ENCODE assay signal across 2 cellular contexts in the genomic region with DNA sequence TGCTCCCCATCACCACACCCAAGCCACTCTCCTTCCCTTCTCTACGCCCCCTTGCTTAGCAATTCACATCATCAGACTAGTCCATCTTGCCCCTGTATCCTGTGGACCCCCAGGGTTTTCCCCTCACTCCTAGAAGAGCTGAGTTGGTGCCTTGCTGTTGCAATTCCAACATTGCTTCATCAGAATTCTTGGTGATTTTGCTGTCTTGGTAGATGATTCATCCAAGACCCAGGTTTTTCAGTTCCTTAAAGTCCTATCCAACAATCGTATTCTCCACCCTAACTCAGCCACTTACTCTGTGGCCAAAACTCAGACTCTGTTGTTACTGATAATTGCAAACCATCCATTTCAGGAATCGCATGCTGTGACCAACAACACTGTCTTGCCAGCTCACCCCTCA.
TF ChIP-seq lines count a peak whose summit lies in the region.

No MANE protein-coding gene starts in this region.

TF ChIP-seq in A549, 52 proteins besides CTCF, POLR2A, EP300 and RAD21:
- TF ChIP-seq JUNB (IDR thresholded peaks at IDR 0.05) (no peak), CEBPB (IDR thresholded peaks at IDR 0.05) (peak; percentile 76 to 87), RARB (CRISPR knock-in tag; IDR thresholded peaks at IDR 0.05) (no peak), HOXB5 (CRISPR knock-in tag; IDR thresholded peaks at IDR 0.05) (no peak), EHF (CRISPR knock-in tag; IDR thresholded peaks at IDR 0.05) (no peak), JUN (IDR thresholded peaks at IDR 0.05) (no peak), FOSL2 (IDR thresholded peaks at IDR 0.05) (no peak), FOSL2 (CRISPR knock-in tag; IDR thresholded peaks at IDR 0.05) (peak; percentile 52), HOXA7 (CRISPR knock-in tag; IDR thresholded peaks at IDR 0.05) (no peak), ZC3H11A (IDR thresholded peaks at IDR 0.05) (no peak), HMGXB4 (CRISPR knock-in tag; IDR thresholded peaks at IDR 0.05; ENCODE audit: borderline replicate concordance) (no peak), RCOR1 (IDR thresholded peaks at IDR 0.05; ENCODE audit: low read depth, low read length) (no peak), ZNF302 (CRISPR knock-in tag; IDR thresholded peaks at IDR 0.05) (no peak), CBX2 (IDR thresholded peaks at IDR 0.05; ENCODE audit: borderline replicate concordance, low read depth) (no peak)
- TF ChIP-seq, protein P1, sequence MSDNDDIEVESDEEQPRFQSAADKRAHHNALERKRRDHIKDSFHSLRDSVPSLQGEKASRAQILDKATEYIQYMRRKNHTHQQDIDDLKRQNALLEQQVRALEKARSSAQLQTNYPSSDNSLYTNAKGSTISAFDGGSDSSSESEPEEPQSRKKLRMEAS (IDR thresholded peaks at IDR 0.05), result no peak
- TF ChIP-seq, protein P2, sequence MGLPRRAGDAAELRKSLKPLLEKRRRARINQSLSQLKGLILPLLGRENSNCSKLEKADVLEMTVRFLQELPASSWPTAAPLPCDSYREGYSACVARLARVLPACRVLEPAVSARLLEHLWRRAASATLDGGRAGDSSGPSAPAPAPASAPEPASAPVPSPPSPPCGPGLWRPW (IDR thresholded peaks at IDR 0.05), result peak; percentile 36; the same call in 1 of the 2 replicates

TF ChIP-seq in IMR-90, 13 proteins besides CTCF, POLR2A, EP300 and RAD21:
- TF ChIP-seq MAFK (IDR thresholded peaks at IDR 0.05; ENCODE audit: low read depth, low read length), result no peak
- peak; percentile 48; the same call in 1 of the 2 replicates for TF ChIP-seq FOS (IDR thresholded peaks at IDR 0.05; ENCODE audit: low read depth, low read length)
- no peak for TF ChIP-seq RCOR1 (IDR thresholded peaks at IDR 0.05; ENCODE audit: insufficient replicate concordance, low read length)
- TF ChIP-seq SMC3 (IDR thresholded peaks at IDR 0.05; ENCODE audit: low read depth, low read length), result no peak
- TF ChIP-seq CEBPB (IDR thresholded peaks at IDR 0.05; ENCODE audit: low read depth, low read length), result peak; percentile 93
- TF ChIP-seq RFX5 (IDR thresholded peaks at IDR 0.05; ENCODE audit: low read depth, low read length), result no peak
